In genomic region chr15:64009798-64010241, GRCh38 we compare ENCODE assay signal across 8 cellular contexts. TPM values are rescaled to one million over a fixed set of nuclear protein-coding genes. Genes with fewer than 3 reads are reported as not detected.
DNase-seq lines count a peak whose midpoint lies in the region; ATAC-seq, FAIRE-seq and TF ChIP-seq lines count a peak whose summit lies in the region.

No MANE protein-coding gene starts in this region.

- intact Hi-C loops in sciatic nerve (cut with DNase I), result no loop called here

- CTCF ChIA-PET in RWPE1 (lab: Yijun Ruan, JAX), result interaction anchor here (3.5 kb wide), 1 partner anchor 64 kb away, joined by 10 read pairs; no protein-coding TSS in a partner anchor

- no peak for TF ChIP-seq CTCF in RWPE1 (conservative IDR thresholded peaks at IDR 0.05; ENCODE audit: low read depth)

- FAIRE-seq in HTR-8/SVneo (lab: Jason Lieb, UNC), result no peak

- POLR2A ChIA-PET in RWPE1 (lab: Yijun Ruan, JAX; ENCODE audit: low non-redundant PET), result no interaction called here

- DNase-seq in RWPE1 (ENCODE audit: low spot score) (peak; percentile 58), astrocyte of the hippocampus (ENCODE audit: low read depth, low spot score) (peak; percentile 80), sciatic nerve (ENCODE audit: low spot score) (no peak), iPS-NIHi7 (ENCODE audit: extremely low spot score) (no peak), HTR-8/SVneo (ENCODE audit: insufficient read length, low spot score) (no peak)
- DNase-seq in stimulated activated CD4-positive, alpha-beta T cell treated with anti-CD3 and anti-CD28 coated beads, Interleukin-2, amount 100 ng/mL, for 48 hours, result peak; percentile 43 to 52

- ATAC-seq in GM21381 (IDR thresholded peaks at IDR 0.05; ENCODE audit: unreplicated experiment) (peak; percentile 53), GM19397 (IDR thresholded peaks at IDR 0.05; ENCODE audit: unreplicated experiment) (no peak), sciatic nerve (no peak)

- H3K27ac ChIP-seq in RWPE1, result peak overlapping the region; percentile 77

RNA-seq across cellular contexts. Expression of gene DAPK2, which starts 36.5 kb away (rescaled TPM):
- total RNA-seq in sciatic nerve, result 36.9 TPM

Comparison
In these comparisons a context has a peak if more than half of its experiments do, and no peak if none do; other contexts are left out.
1. DNase-seq: peak in RWPE1 (single experiment), astrocyte of the hippocampus (single experiment) and stimulated activated CD4-positive, alpha-beta T cell treated with anti-CD3 and anti-CD28 coated beads, Interleukin-2, amount 100 ng/mL, for 48 hours (2 of 2); none in sciatic nerve (single experiment), iPS-NIHi7 (single experiment) and HTR-8/SVneo (single experiment).